1 cellular context compared by ENCODE assay signal in the genomic region with DNA sequence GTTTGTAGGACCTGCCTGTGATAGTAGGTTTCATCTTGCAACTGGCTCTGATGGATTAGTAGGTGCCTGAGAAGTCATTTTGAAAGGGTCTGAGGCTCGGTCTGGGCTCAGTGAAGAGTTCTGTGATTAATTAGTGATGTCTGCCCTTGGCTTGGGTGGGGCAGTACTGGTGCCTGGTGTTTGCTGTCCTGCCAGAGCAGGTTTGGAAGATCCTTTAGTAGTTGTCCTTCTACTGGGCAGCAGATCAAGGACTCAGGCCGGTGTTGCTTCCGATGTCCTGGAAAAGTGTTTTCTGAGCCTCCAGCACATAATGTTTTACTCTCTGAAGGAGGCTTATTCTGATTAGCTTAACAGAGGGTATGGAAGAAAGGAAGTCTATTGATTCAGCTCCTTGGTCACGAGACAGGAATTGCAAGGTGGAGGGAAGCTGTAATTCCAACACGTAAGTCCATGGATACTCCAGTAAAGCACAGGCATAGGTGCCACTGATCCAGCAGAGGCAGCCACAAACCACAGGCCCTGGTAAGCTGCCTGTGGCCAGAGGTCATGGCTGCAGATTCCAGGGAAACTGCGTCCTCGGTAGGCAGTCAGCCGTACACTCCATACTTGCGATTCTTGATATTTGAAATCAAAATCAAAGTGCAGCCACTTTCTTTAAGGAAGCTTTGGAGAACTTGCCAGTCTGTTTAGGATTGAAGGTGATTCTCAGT.
TF ChIP-seq lines count a peak whose summit lies in the region.

No MANE protein-coding gene starts in this region.

TF ChIP-seq in HepG2, 621 proteins besides CTCF, POLR2A, EP300 and RAD21 (continued from another document and continues in another):
- TF ChIP-seq ZBTB49 (CRISPR knock-in tag; IDR thresholded peaks at IDR 0.05; ENCODE audit: borderline replicate concordance) (no peak), ZNF121 (CRISPR knock-in tag; IDR thresholded peaks at IDR 0.05) (no peak), MIER3 (CRISPR knock-in tag; IDR thresholded peaks at IDR 0.05; ENCODE audit: borderline replicate concordance) (no peak), ZNF224 (CRISPR knock-in tag; IDR thresholded peaks at IDR 0.05) (no peak), KAT8 (CRISPR knock-in tag; IDR thresholded peaks at IDR 0.05) (peak; percentile 15; the same call in 1 of the 2 replicates), ZNF792 (CRISPR knock-in tag; IDR thresholded peaks at IDR 0.05) (peak; percentile 73), MATR3 (CRISPR knock-in tag; IDR thresholded peaks at IDR 0.05) (no peak), PRMT3 (CRISPR knock-in tag; IDR thresholded peaks at IDR 0.05; ENCODE audit: borderline replicate concordance, low read depth) (0 out of 2 replicates have a peak, but pooled peaks have one; percentile 52), PHF20 (CRISPR knock-in tag; IDR thresholded peaks at IDR 0.05) (no peak), EHMT2 (IDR thresholded peaks at IDR 0.05; ENCODE audit: borderline replicate concordance, low read depth, low read length) (no peak), HNRNPUL1 (IDR thresholded peaks at IDR 0.05; ENCODE audit: low read depth, low read length) (no peak), TRIM24 (CRISPR knock-in tag; IDR thresholded peaks at IDR 0.05) (no peak), TBL1XR1 (IDR thresholded peaks at IDR 0.05; ENCODE audit: borderline replicate concordance, low read length, partially characterized antibody) (no peak), ZNF569 (CRISPR knock-in tag; IDR thresholded peaks at IDR 0.05; ENCODE audit: borderline replicate concordance) (no peak), SRY (CRISPR knock-in tag; IDR thresholded peaks at IDR 0.05) (no peak), ZKSCAN8 (CRISPR knock-in tag; IDR thresholded peaks at IDR 0.05; ENCODE audit: borderline replicate concordance) (no peak), ZNF296 (CRISPR knock-in tag; conservative IDR thresholded peaks at IDR 0.05) (no peak), ATAD3A (CRISPR knock-in tag; IDR thresholded peaks at IDR 0.05) (no peak), TARDBP (CRISPR knock-in tag; IDR thresholded peaks at IDR 0.05) (peak; percentile 43; the same call in 1 of the 2 replicates), ZBTB40 (IDR thresholded peaks at IDR 0.05) (no peak), ZBTB40 (CRISPR knock-in tag; IDR thresholded peaks at IDR 0.05) (no peak), MAFK (conservative IDR thresholded peaks at IDR 0.05 in 1 of 2, IDR thresholded peaks at IDR 0.05 in 1 of 2; ENCODE audit: low read length in 2 of 2) (no peak), ZNF570 (CRISPR knock-in tag; IDR thresholded peaks at IDR 0.05; ENCODE audit: borderline replicate concordance) (no peak), SCMH1 (CRISPR knock-in tag; IDR thresholded peaks at IDR 0.05; ENCODE audit: borderline replicate concordance) (no peak), ZNF235 (CRISPR knock-in tag; IDR thresholded peaks at IDR 0.05; ENCODE audit: borderline replicate concordance) (peak; percentile 19; the same call in 1 of the 2 replicates), ZBTB26 (CRISPR knock-in tag; IDR thresholded peaks at IDR 0.05; ENCODE audit: borderline replicate concordance) (no peak; the same call in 1 of the 2 replicates), PHF8 (CRISPR knock-in tag; IDR thresholded peaks at IDR 0.05) (no peak), ZNF761 (CRISPR knock-in tag; conservative IDR thresholded peaks at IDR 0.05) (no peak), SAP130 (CRISPR knock-in tag; IDR thresholded peaks at IDR 0.05; ENCODE audit: low read depth) (no peak), ZNF274 (CRISPR knock-in tag; IDR thresholded peaks at IDR 0.05) (0 out of 2 replicates have a peak, but pooled peaks have one; percentile 54), PTBP1 (IDR thresholded peaks at IDR 0.05; ENCODE audit: low read depth, low read length, poor library complexity, severe bottlenecking) (no peak)
- TF ChIP-seq, protein P1, sequence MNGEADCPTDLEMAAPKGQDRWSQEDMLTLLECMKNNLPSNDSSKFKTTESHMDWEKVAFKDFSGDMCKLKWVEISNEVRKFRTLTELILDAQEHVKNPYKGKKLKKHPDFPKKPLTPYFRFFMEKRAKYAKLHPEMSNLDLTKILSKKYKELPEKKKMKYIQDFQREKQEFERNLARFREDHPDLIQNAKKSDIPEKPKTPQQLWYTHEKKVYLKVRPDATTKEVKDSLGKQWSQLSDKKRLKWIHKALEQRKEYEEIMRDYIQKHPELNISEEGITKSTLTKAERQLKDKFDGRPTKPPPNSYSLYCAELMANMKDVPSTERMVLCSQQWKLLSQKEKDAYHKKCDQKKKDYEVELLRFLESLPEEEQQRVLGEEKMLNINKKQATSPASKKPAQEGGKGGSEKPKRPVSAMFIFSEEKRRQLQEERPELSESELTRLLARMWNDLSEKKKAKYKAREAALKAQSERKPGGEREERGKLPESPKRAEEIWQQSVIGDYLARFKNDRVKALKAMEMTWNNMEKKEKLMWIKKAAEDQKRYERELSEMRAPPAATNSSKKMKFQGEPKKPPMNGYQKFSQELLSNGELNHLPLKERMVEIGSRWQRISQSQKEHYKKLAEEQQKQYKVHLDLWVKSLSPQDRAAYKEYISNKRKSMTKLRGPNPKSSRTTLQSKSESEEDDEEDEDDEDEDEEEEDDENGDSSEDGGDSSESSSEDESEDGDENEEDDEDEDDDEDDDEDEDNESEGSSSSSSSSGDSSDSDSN (CRISPR knock-in tag; IDR thresholded peaks at IDR 0.05): no peak; the same call in 1 of the 2 replicates
- TF ChIP-seq, protein P2, sequence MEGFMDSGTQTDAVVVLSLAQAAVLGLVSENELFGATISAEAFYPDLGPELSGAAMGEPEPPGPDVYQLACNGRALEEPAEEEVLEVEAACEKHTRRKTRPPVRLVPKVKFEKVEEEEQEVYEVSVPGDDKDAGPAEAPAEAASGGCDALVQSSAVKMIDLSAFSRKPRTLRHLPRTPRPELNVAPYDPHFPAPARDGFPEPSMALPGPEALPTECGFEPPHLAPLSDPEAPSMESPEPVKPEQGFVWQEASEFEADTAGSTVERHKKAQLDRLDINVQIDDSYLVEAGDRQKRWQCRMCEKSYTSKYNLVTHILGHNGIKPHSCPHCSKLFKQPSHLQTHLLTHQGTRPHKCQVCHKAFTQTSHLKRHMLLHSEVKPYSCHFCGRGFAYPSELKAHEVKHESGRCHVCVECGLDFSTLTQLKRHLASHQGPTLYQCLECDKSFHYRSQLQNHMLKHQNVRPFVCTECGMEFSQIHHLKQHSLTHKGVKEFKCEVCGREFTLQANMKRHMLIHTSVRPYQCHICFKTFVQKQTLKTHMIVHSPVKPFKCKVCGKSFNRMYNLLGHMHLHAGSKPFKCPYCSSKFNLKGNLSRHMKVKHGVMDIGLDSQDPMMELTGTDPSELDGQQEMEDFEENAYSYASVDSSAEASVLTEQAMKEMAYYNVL (CRISPR knock-in tag; IDR thresholded peaks at IDR 0.05; ENCODE audit: borderline replicate concordance): peak; percentile 25; the same call in 1 of the 2 replicates
- TF ChIP-seq, protein P3, sequence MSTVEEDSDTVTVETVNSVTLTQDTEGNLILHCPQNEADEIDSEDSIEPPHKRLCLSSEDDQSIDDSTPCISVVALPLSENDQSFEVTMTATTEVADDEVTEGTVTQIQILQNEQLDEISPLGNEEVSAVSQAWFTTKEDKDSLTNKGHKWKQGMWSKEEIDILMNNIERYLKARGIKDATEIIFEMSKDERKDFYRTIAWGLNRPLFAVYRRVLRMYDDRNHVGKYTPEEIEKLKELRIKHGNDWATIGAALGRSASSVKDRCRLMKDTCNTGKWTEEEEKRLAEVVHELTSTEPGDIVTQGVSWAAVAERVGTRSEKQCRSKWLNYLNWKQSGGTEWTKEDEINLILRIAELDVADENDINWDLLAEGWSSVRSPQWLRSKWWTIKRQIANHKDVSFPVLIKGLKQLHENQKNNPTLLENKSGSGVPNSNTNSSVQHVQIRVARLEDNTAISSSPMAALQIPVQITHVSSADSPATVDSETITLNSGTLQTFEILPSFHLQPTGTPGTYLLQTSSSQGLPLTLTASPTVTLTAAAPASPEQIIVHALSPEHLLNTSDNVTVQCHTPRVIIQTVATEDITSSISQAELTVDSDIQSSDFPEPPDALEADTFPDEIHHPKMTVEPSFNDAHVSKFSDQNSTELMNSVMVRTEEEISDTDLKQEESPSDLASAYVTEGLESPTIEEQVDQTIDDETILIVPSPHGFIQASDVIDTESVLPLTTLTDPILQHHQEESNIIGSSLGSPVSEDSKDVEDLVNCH (CRISPR knock-in tag; IDR thresholded peaks at IDR 0.05): no peak
- TF ChIP-seq, protein P4, sequence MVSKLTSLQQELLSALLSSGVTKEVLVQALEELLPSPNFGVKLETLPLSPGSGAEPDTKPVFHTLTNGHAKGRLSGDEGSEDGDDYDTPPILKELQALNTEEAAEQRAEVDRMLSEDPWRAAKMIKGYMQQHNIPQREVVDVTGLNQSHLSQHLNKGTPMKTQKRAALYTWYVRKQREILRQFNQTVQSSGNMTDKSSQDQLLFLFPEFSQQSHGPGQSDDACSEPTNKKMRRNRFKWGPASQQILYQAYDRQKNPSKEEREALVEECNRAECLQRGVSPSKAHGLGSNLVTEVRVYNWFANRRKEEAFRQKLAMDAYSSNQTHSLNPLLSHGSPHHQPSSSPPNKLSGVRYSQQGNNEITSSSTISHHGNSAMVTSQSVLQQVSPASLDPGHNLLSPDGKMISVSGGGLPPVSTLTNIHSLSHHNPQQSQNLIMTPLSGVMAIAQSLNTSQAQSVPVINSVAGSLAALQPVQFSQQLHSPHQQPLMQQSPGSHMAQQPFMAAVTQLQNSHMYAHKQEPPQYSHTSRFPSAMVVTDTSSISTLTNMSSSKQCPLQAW (CRISPR knock-in tag; IDR thresholded peaks at IDR 0.05): peak; percentile 76; the same call in 1 of the 2 replicates
